In genomic region chr16:4538067-4538385, GRCh38 we compare ENCODE assay signal across 8 cellular contexts. TPM values are rescaled to one million over a fixed set of nuclear protein-coding genes. Genes with fewer than 3 reads are reported as not detected.
DNase-seq lines count a peak whose midpoint lies in the region; ATAC-seq and TF ChIP-seq lines count a peak whose summit lies in the region.

No MANE protein-coding gene starts in this region.

- WGBS in esophagus, 2 donors = 1 to 2% methylated on average over 30 to 37 of the region's 37 CpGs

- intact Hi-C loops in CD4-positive, alpha-beta memory T cell (cut with micrococcal nuclease) = loop anchor here (1.0 to 2.0 kb wide), 4 partner anchors 33 to 113 kb away; partner anchors contain the start of genes DNAJA3 and HMOX2
- intact Hi-C loops in Panc1 (cut with micrococcal nuclease; ENCODE audit: unreplicated experiment) = no loop called here

- H3K4me3 ChIP-seq in CD4-positive, alpha-beta memory T cell (ENCODE audit: low read length in 2 of 2) = peak overlapping the region; percentile 17 to 92
- H3K4me3 ChIP-seq in Panc1 (ENCODE audit: low read depth in 2 of 2, low read length in 2 of 2) (peak overlapping the region; percentile 66 to 72), esophagus (ENCODE audit: low read depth in 1 of 2, low read length in 2 of 2) (peak overlapping the region; percentile 65 to 69)

- no TSS peak for BruUV-seq in Panc1 (replicated peaks; lab: Mats Ljungman, UMichigan)

- H3K4me1 ChIP-seq in CD4-positive, alpha-beta memory T cell (ENCODE audit: insufficient read depth, low read length) = peaks cover 30% of the 10 kb centered on the region
- H3K4me1 ChIP-seq in Panc1 (ENCODE audit: control insufficient read depth, insufficient read depth, low read length) (peaks cover 5% of the 10 kb centered on the region; the same call in 1 of the 2 replicates), esophagus (ENCODE audit: control insufficient read depth in 2 of 2, insufficient read depth in 2 of 2, low read length in 1 of 2) (peaks cover 0 to 15% of the 10 kb centered on the region in 2 donors)

- H3K4me3 Mint-ChIP-seq in CD4-positive, alpha-beta memory T cell = peak overlapping the region in 5 of 8 donors; percentile 63 to 89 (median 85)
- peak overlapping the region; percentile 91 for H3K4me3 Mint-ChIP-seq in neural crest cell

- H3K27ac Mint-ChIP-seq in CD4-positive, alpha-beta memory T cell = no peak overlapping the region
- H3K27ac Mint-ChIP-seq in neural crest cell (ENCODE audit: unreplicated experiment) = no peak overlapping the region

- H3K27me3 ChIP-seq in CD4-positive, alpha-beta memory T cell (ENCODE audit: insufficient read depth, low read length) = no peaks in the 10 kb centered on the region
- no peaks in the 10 kb centered on the region for H3K27me3 ChIP-seq in Panc1 (ENCODE audit: control insufficient read depth, insufficient read depth, low read length)
- no peaks in the 10 kb centered on the region for H3K27me3 ChIP-seq in esophagus (ENCODE audit: control insufficient read depth in 1 of 2, insufficient read depth in 2 of 2, low read length in 2 of 2)

- H3K9me3 Mint-ChIP-seq in CD4-positive, alpha-beta memory T cell = peaks cover 0 to 6% (median 0%) of the 10 kb centered on the region in 8 donors
- H3K9me3 Mint-ChIP-seq in neural crest cell = peaks cover 9% of the 10 kb centered on the region

- H3K36me3 Mint-ChIP-seq in CD4-positive, alpha-beta memory T cell = peaks cover 0 to 11% of the 10 kb centered on the region in 2 donors
- H3K36me3 Mint-ChIP-seq in neural crest cell (ENCODE audit: low read depth) = peaks cover 20% of the 10 kb centered on the region

- no peaks in the 10 kb centered on the region for H3K27me3 Mint-ChIP-seq in CD4-positive, alpha-beta memory T cell
- peaks cover 7% of the 10 kb centered on the region for H3K27me3 Mint-ChIP-seq in neural crest cell (ENCODE audit: low read depth)

- POLR2A ChIA-PET in CD4-positive, alpha-beta memory T cell (lab: Charles Lee; ENCODE audit: partially characterized antibody) = interaction anchor here (0.6 to 4.6 kb wide), 16 partner anchors 9 to 145 kb away, joined by 3 to 36 read pairs (median 5); partner anchors contain the start of genes CORO7, HMOX2 and NMRAL1
- POLR2A ChIA-PET in Panc1 (lab: Charles Lee) = no interaction called here

- no peaks in the 10 kb centered on the region for H3K36me3 ChIP-seq in CD4-positive, alpha-beta memory T cell (ENCODE audit: insufficient read depth, low read length)
- no peaks in the 10 kb centered on the region for H3K36me3 ChIP-seq in Panc1 (ENCODE audit: control insufficient read depth, insufficient read depth, low read length)
- peaks cover 0 to 2% of the 10 kb centered on the region in 2 donors for H3K36me3 ChIP-seq in esophagus (ENCODE audit: control insufficient read depth in 2 of 2, insufficient read depth in 2 of 2, low read length in 1 of 2)

- H3K9me3 ChIP-seq in CD4-positive, alpha-beta memory T cell (ENCODE audit: control insufficient read depth in 1 of 2, low read length in 2 of 2) = no peaks in the 10 kb centered on the region
- H3K9me3 ChIP-seq in Panc1 (ENCODE audit: control insufficient read depth, insufficient read depth, low read depth, low read length) (peaks cover 13% of the 10 kb centered on the region; the same call in 1 of the 2 replicates), esophagus (ENCODE audit: control insufficient read depth in 2 of 2, insufficient read depth in 1 of 2, low read depth in 1 of 2, low read length in 1 of 2) (no peaks in the 10 kb centered on the region)

- ATAC-seq in GM21737 (IDR thresholded peaks at IDR 0.05; ENCODE audit: unreplicated experiment) = peak; percentile 24
- peak; percentile 71 for ATAC-seq in Panc1

- H3K4me1 Mint-ChIP-seq in CD4-positive, alpha-beta memory T cell = peaks cover 20 to 40% (median 27%) of the 10 kb centered on the region in 4 donors
- H3K4me1 Mint-ChIP-seq in neural crest cell = peaks cover 9% of the 10 kb centered on the region

- peak overlapping the region; percentile 77 for H3K27ac ChIP-seq in CD4-positive, alpha-beta memory T cell (ENCODE audit: low read depth, low read length)
- peak overlapping the region; percentile 72 for H3K27ac ChIP-seq in Panc1 (ENCODE audit: low read length)
- peak overlapping the region; percentile 75 to 90 for H3K27ac ChIP-seq in esophagus (ENCODE audit: low read depth in 2 of 2, low read length in 1 of 2)

- in situ Hi-C loops in Panc1 (cut with HindIII; ENCODE audit: low pct_unique_long_range_greater_than_20kb, low sequenced_read_pairs) = no loop called here

- CTCF ChIA-PET in CD4-positive, alpha-beta memory T cell (lab: Charles Lee; ENCODE audit: partially characterized antibody) = interaction anchor here (1.3 to 2.0 kb wide), 2 partner anchors 11 to 31 kb away, joined by 3 to 10 read pairs; no protein-coding TSS in a partner anchor
- CTCF ChIA-PET in Panc1 (lab: Charles Lee) = interaction anchor here (1.1 kb wide), 1 partner anchor 11 kb away, joined by 4 read pairs; no protein-coding TSS in a partner anchor

- DNase-seq in CD4-positive, alpha-beta memory T cell = no peak
- DNase-seq in Panc1 (ENCODE audit: low read depth, low spot score) (no peak), neural crest cell (ENCODE audit: low read depth, low spot score) (peak; percentile 16), cerebellar nuclear complex (lab: John Stamatoyannopoulos, UW) (no peak), NK-92 (lab: John Stamatoyannopoulos, UW; ENCODE audit: unreplicated experiment) (no peak), H4 (ENCODE audit: low spot score) (no peak)

- no peak for TF ChIP-seq CTCF in Panc1 (IDR thresholded peaks at IDR 0.05)
- no peak for TF ChIP-seq CTCF in neural crest cell (conservative IDR thresholded peaks at IDR 0.05)

RNA-seq across cellular contexts. Expression of gene CDIP1, which starts 0.5 kb away (rescaled TPM):
- 10 to 100 TPM; 19.0 to 21.1 TPM for total RNA-seq in CD4-positive, alpha-beta memory T cell
- polyA plus RNA-seq in CD4-positive, alpha-beta memory T cell = 10 to 100 TPM; 10.2 to 15.7 TPM
- total RNA-seq in Panc1 (2021; ENCODE audit: unreplicated experiment) (26.8 TPM), neural crest cell (31.7 and 32.2 TPM in 2 replicates)
- polyA plus RNA-seq in Panc1 (2012; ENCODE audit: insufficient read length) = 32.9 TPM
- 10 to 100 TPM; 12.0 to 12.1 TPM for polyA plus RNA-seq in esophagus
- 5.4 and 8.0 TPM in 2 replicates for total RNA-seq in H4 (2014; rRNA removed; shearing (Covaris generic))

RNA-seq across cellular contexts. Expression of gene C16orf96, which starts 18.1 kb away (rescaled TPM):
- under 1 TPM; 0.29 to 0.33 TPM for total RNA-seq in CD4-positive, alpha-beta memory T cell
- not detected for polyA plus RNA-seq in CD4-positive, alpha-beta memory T cell
- 0.15 TPM for total RNA-seq in Panc1 (2021; ENCODE audit: unreplicated experiment)
- polyA plus RNA-seq in Panc1 (2012; ENCODE audit: insufficient read length) = 0.07 TPM
- under 1 TPM; 0.04 to 0.08 TPM for polyA plus RNA-seq in esophagus
- total RNA-seq in neural crest cell = 0.30 and 0.32 TPM in 2 replicates
- not detected in 2 replicates for total RNA-seq in H4 (2014; rRNA removed; shearing (Covaris generic))
